ENCODE assay signal across 7 cellular contexts in the genomic region with DNA sequence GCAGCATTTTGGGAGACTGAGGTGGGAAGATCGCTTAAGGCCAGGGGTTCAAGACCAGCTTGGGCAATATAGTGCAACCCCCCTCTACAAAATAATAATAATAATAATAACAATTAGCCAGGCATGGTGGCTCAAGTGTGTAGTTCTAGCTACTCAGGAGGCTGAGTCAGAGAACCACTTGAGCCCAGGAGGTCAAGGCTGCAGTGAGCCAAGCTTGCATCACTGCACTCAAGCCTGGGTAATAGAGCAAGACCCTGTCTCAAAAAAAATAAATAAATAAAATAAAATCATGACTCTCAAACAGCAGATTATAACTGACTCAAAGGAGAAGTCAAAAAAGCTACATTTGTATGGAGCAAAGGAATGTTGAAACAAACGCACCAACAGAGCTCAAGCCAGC. TPM values are rescaled to one million over a fixed set of nuclear protein-coding genes. Genes with fewer than 3 reads are reported as not detected.
"Had no signal": no experiment of that assay in that cellular context is flagged by ENCODE, and none has a peak within 500 bp of the region (broad histone marks: within the 10 kb centered on the region; RNA-seq: fewer than 3 reads in every experiment).

No MANE protein-coding gene starts in this region.

RNA-seq across cellular contexts. Expression of a gene that starts 31.8 kb away (rescaled TPM):
- total RNA-seq: OCI-LY7, PC-9, Peyer's patch, RPMI7951, SJCRH30, SJSA1, SK-MEL-5 had no signal
